8 cellular contexts compared by ENCODE assay signal in the genomic region with DNA sequence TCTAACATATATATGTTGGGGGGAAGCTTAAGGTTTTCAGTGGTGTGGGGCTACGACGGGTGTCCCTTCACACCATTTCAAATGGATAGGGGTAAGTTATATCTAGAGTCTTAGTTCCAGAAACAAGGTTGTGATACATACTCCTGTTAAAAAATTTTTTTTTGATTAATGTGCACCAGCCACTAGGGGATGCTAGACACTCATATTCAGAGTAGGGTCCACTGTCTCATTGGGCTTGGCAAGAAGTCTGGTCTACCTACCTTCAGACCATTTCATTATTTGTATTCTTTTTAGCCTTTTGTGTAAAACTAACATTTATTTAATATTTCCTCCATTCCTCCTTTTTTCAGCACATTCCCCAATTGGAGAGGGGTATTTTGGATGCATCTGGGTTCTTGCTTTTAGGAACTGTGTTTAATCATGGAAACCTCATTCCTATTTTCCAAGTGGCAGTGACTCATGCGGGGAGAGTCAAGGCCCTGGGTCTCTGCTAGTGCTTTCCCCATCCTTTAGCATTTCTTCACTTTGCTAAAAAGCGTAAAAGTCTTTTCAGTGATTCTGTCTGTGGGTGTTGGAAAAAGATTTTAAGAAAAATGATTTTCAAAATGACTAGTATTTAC. TPM values are rescaled to one million over a fixed set of nuclear protein-coding genes. Genes with fewer than 3 reads are reported as not detected.
DNase-seq lines count a peak whose midpoint lies in the region; ATAC-seq and TF ChIP-seq lines count a peak whose summit lies in the region.
"Had no signal": no experiment of that assay in that cellular context is flagged by ENCODE, and none has a peak within 500 bp of the region (broad histone marks: within the 10 kb centered on the region; RNA-seq: fewer than 3 reads in every experiment).

No MANE protein-coding gene starts in this region.

- no peaks in the 10 kb centered on the region for H3K4me1 Mint-ChIP-seq in activated T-helper 17 cell treated with anti-CD3 and anti-CD28 coated beads, Interleukin-2, amount 50 U/mL, for 72 hours

- H3K4me1 ChIP-seq in testis = no peaks in the 10 kb centered on the region

- H3K27ac ChIP-seq in HL-60 (replicated peaks) (no peak overlapping the region), testis (no peak overlapping the region)

- ATAC-seq in activated T-helper 17 cell treated with anti-CD3 and anti-CD28 coated beads, Interleukin-2, amount 50 U/mL, for 72 hours (replicated peaks) = no peak

- peaks cover 5% of the 10 kb centered on the region for H3K27me3 Mint-ChIP-seq in activated T-helper 17 cell treated with anti-CD3 and anti-CD28 coated beads, Interleukin-2, amount 50 U/mL, for 72 hours

- H3K4me3 ChIP-seq in GM12864 (ENCODE audit: low read depth, low read length) (no peak overlapping the region), HL-60 (replicated peaks; ENCODE audit: insufficient read depth, low read length) (no peak overlapping the region), fibroblast of mammary gland (ENCODE audit: control insufficient read depth, low read depth, low read length) (no peak overlapping the region), testis (no peak overlapping the region)

- H3K36me3 ChIP-seq in testis (ENCODE audit: low read depth, missing control alignments) = no peaks in the 10 kb centered on the region

- 65 to 72% methylated on average over 4 of the region's 4 CpGs for WGBS in testis, 2 donors

- peak; percentile 7 for DNase-seq in GM12864 (ENCODE audit: low read depth)
- peak in 1 of 2 experiments; percentile 11 for DNase-seq in HL-60 (ENCODE audit: low read depth in 1 of 2, low spot score in 1 of 2)
- DNase-seq in OCI-M1 (lab: John Stamatoyannopoulos, UW) = peak; percentile 63
- peak; percentile 60 for DNase-seq in fibroblast of mammary gland (ENCODE audit: low read depth)
- DNase-seq in testis = peak; percentile 14
- no peak for DNase-seq in activated CD4-positive, alpha-beta T cell treated with anti-CD3 and anti-CD28 coated beads for 48 hours

- H3K27ac Mint-ChIP-seq in activated T-helper 17 cell treated with anti-CD3 and anti-CD28 coated beads, Interleukin-2, amount 50 U/mL, for 72 hours = no peak overlapping the region

- no peaks in the 10 kb centered on the region for H3K9me3 ChIP-seq in testis

- H3K36me3 Mint-ChIP-seq in activated T-helper 17 cell treated with anti-CD3 and anti-CD28 coated beads, Interleukin-2, amount 50 U/mL, for 72 hours (ENCODE audit: low read depth) = no peaks in the 10 kb centered on the region

- H3K9me3 Mint-ChIP-seq in activated T-helper 17 cell treated with anti-CD3 and anti-CD28 coated beads, Interleukin-2, amount 50 U/mL, for 72 hours = peaks cover 7% of the 10 kb centered on the region

- H3K27me3 ChIP-seq in HL-60 (ENCODE audit: insufficient read depth, poor library complexity, severe bottlenecking) = no peaks in the 10 kb centered on the region
- no peaks in the 10 kb centered on the region for H3K27me3 ChIP-seq in testis

- no peak overlapping the region for H3K4me3 Mint-ChIP-seq in activated T-helper 17 cell treated with anti-CD3 and anti-CD28 coated beads, Interleukin-2, amount 50 U/mL, for 72 hours

- no peak for TF ChIP-seq POLR2A in testis (IDR thresholded peaks at IDR 0.05)

- intact Hi-C loops in testis (cut with DNase I; ENCODE audit: low total_unique reads) = no loop called here

- TF ChIP-seq CTCF in GM12864 (IDR thresholded peaks at IDR 0.05; ENCODE audit: low read depth, low read length, missing control alignments) = peak; percentile 78
- peak; percentile 58 for TF ChIP-seq CTCF in HL-60 (IDR thresholded peaks at IDR 0.05; ENCODE audit: insufficient read depth, low read length)
- peak; percentile 95 for TF ChIP-seq CTCF in fibroblast of mammary gland (conservative IDR thresholded peaks at IDR 0.05; ENCODE audit: control insufficient read depth, insufficient read depth, low read depth, low read length)
- peak; percentile 37 to 77 (median 66) for TF ChIP-seq CTCF in testis (IDR thresholded peaks at IDR 0.05)

RNA-seq across cellular contexts. Expression of a gene that starts 33.4 kb away (rescaled TPM):
- total RNA-seq in testis = 10 to 100 TPM in 1 of 2 donors, 1 to 10 TPM in 1; 9.5 to 13.0 TPM
- 2.4 TPM for polyA plus RNA-seq in testis (ENCODE audit: insufficient read depth, low read depth, low replicate concordance)
- not detected for total RNA-seq in activated T-helper 17 cell treated with anti-CD3 and anti-CD28 coated beads, Interleukin-2, amount 50 U/mL, for 72 hours
- total RNA-seq: activated CD8-positive, alpha-beta memory T cell treated with anti-CD3 and anti-CD28 coated beads for 36 hours had no signal

Comparison
In these comparisons a context has a peak if more than half of its experiments do, and no peak if none do; other contexts are left out.
1. RNA of a gene that starts 33.4 kb away (total RNA-seq): 9.5 to 13.0 TPM in testis; not detected in activated T-helper 17 cell treated with anti-CD3 and anti-CD28 coated beads, Interleukin-2, amount 50 U/mL, for 72 hours; every median in the first group is over 10 times any median in the second.
2. Peak in every context shown above with its lines, with median percentiles within 50 percentile points of each other: CTCF ChIP-seq.